In genomic region chr21:39186676-39187075, GRCh38 we compare ENCODE assay signal across 19 cellular contexts.
DNase-seq lines count a peak whose midpoint lies in the region; ATAC-seq lines count a peak whose summit lies in the region.
"Had no signal": no experiment of that assay in that cellular context is flagged by ENCODE, and none has a peak within 500 bp of the region (broad histone marks: within the 10 kb centered on the region; RNA-seq: fewer than 3 reads in every experiment).

No MANE protein-coding gene starts in this region.

- H3K27me3 Mint-ChIP-seq in activated naive CD8-positive, alpha-beta T cell, result no peaks in the 10 kb centered on the region
- H3K27me3 Mint-ChIP-seq in activated naive CD8-positive, alpha-beta T cell treated with anti-CD3 and anti-CD28 coated beads, Interleukin-2, amount 50 U/mL, for 24 hours, result no peaks in the 10 kb centered on the region
- H3K27me3 Mint-ChIP-seq in central memory CD8-positive, alpha-beta T cell, result no peaks in the 10 kb centered on the region
- H3K27me3 Mint-ChIP-seq: T-helper 17 cell had no signal

- no peak for DNase-seq in activated naive CD8-positive, alpha-beta T cell treated with anti-CD3 and anti-CD28 coated beads, Interleukin-2, amount 50 U/mL, for 24 hours
- DNase-seq in NCI-H69 (lab: John Stamatoyannopoulos, UW) (peak; percentile 51), superior temporal gyrus (ENCODE audit: extremely low spot score) (peak; percentile 29), HuH-7.5 (ENCODE audit: low spot score) (no peak), NCI-H1694 treated with DMSO at 0.1 percent for 48 hours (lab: John Stamatoyannopoulos, UW) (no peak)
- DNase-seq in central memory CD8-positive, alpha-beta T cell (ENCODE audit: low spot score in 2 of 2), result no peak
- DNase-seq: activated CD8-positive, alpha-beta T cell treated with anti-CD3 and anti-CD28 coated beads, Interleukin-2, amount 10 ng/mL, durations not matched to agents 7 days and 5 days; amniotic stem cell; DND-41; hippocampal formation; IMR-90; NCI-H187 treated with DMSO at 0.1 percent for 48 hours; NCI-H510A treated with DMSO at 0.1 percent for 48 hours; SHP77 treated with DMSO at 0.1 percent for 48 hours; stimulated activated CD4-positive, alpha-beta T cell treated with anti-CD3 and anti-CD28 coated beads, Interleukin-12 subunit alpha, Interleukin-12 subunit beta, amount 100 ng/mL, for 4 hours; T-helper 17 cell; WERI-Rb-1 had no signal

- ATAC-seq in activated naive CD8-positive, alpha-beta T cell treated with anti-CD3 and anti-CD28 coated beads, Interleukin-2, amount 50 U/mL, for 24 hours, result no peak
- ATAC-seq in central memory CD8-positive, alpha-beta T cell (replicated peaks; ENCODE audit: extremely low read depth, poor library complexity, severe bottlenecking), result no peak
- ATAC-seq in HG03175 (IDR thresholded peaks at IDR 0.05; ENCODE audit: unreplicated experiment), result no peak
- ATAC-seq: activated CD8-positive, alpha-beta T cell treated with anti-CD3 and anti-CD28 coated beads, Interleukin-2, amount 10 ng/mL, durations not matched to agents 7 days and 5 days; T-helper 17 cell had no signal

- H3K4me3 Mint-ChIP-seq in activated naive CD8-positive, alpha-beta T cell, result no peak overlapping the region
- H3K4me3 Mint-ChIP-seq in activated naive CD8-positive, alpha-beta T cell treated with anti-CD3 and anti-CD28 coated beads, Interleukin-2, amount 50 U/mL, for 24 hours, result no peak overlapping the region
- H3K4me3 Mint-ChIP-seq in central memory CD8-positive, alpha-beta T cell, result no peak overlapping the region
- H3K4me3 Mint-ChIP-seq: activated CD8-positive, alpha-beta T cell treated with anti-CD3 and anti-CD28 coated beads, Interleukin-2, amount 10 ng/mL, durations not matched to agents 7 days and 5 days; T-helper 17 cell had no signal

- H3K27ac Mint-ChIP-seq in activated naive CD8-positive, alpha-beta T cell, result peak overlapping the region; percentile 82
- no peak overlapping the region for H3K27ac Mint-ChIP-seq in activated naive CD8-positive, alpha-beta T cell treated with anti-CD3 and anti-CD28 coated beads, Interleukin-2, amount 50 U/mL, for 24 hours
- H3K27ac Mint-ChIP-seq in central memory CD8-positive, alpha-beta T cell (ENCODE audit: low read depth), result peak overlapping the region; percentile 12
- H3K27ac Mint-ChIP-seq: activated CD8-positive, alpha-beta T cell treated with anti-CD3 and anti-CD28 coated beads, Interleukin-2, amount 10 ng/mL, durations not matched to agents 7 days and 5 days had no signal

- no peaks in the 10 kb centered on the region for H3K36me3 Mint-ChIP-seq in activated naive CD8-positive, alpha-beta T cell
- H3K36me3 Mint-ChIP-seq in activated naive CD8-positive, alpha-beta T cell treated with anti-CD3 and anti-CD28 coated beads, Interleukin-2, amount 50 U/mL, for 24 hours (ENCODE audit: low read depth), result peaks cover 12% of the 10 kb centered on the region
- H3K36me3 Mint-ChIP-seq in central memory CD8-positive, alpha-beta T cell (ENCODE audit: insufficient read depth), result peaks cover 23% of the 10 kb centered on the region

- peaks cover 66% of the 10 kb centered on the region for H3K4me1 Mint-ChIP-seq in activated naive CD8-positive, alpha-beta T cell (ENCODE audit: low read depth)
- H3K4me1 Mint-ChIP-seq in activated naive CD8-positive, alpha-beta T cell treated with anti-CD3 and anti-CD28 coated beads, Interleukin-2, amount 50 U/mL, for 24 hours, result peaks cover 79% of the 10 kb centered on the region
- H3K4me1 Mint-ChIP-seq in central memory CD8-positive, alpha-beta T cell, result peaks cover 28% of the 10 kb centered on the region

- H3K9me3 Mint-ChIP-seq in activated naive CD8-positive, alpha-beta T cell (ENCODE audit: low read depth), result no peaks in the 10 kb centered on the region
- no peaks in the 10 kb centered on the region for H3K9me3 Mint-ChIP-seq in activated naive CD8-positive, alpha-beta T cell treated with anti-CD3 and anti-CD28 coated beads, Interleukin-2, amount 50 U/mL, for 24 hours
- H3K9me3 Mint-ChIP-seq in central memory CD8-positive, alpha-beta T cell, result no peaks in the 10 kb centered on the region

Comparison
In these comparisons a context has a peak if more than half of its experiments do, and no peak if none do; other contexts are left out.
1. DNase-seq: peak in NCI-H69 (single experiment) and superior temporal gyrus (single experiment); none in activated naive CD8-positive, alpha-beta T cell treated with anti-CD3 and anti-CD28 coated beads, Interleukin-2, amount 50 U/mL, for 24 hours (single experiment), central memory CD8-positive, alpha-beta T cell (0 of 2), HuH-7.5 (single experiment) and NCI-H1694 treated with DMSO at 0.1 percent for 48 hours (single experiment).